14 cellular contexts compared by ENCODE assay signal in genomic region chr9:133862585-133863041, GRCh38.
DNase-seq lines count a peak whose midpoint lies in the region; ATAC-seq and TF ChIP-seq lines count a peak whose summit lies in the region.
"Had no signal": no experiment of that assay in that cellular context is flagged by ENCODE, and none has a peak within 500 bp of the region (broad histone marks: within the 10 kb centered on the region; RNA-seq: fewer than 3 reads in every experiment).

No MANE protein-coding gene starts in this region.

- 96% methylated on average over 25 of the region's 26 CpGs for WGBS in SK-N-SH (ENCODE audit: low lambda C conversion rate)

- CTCF ChIA-PET in naive thymus-derived CD4-positive, alpha-beta T cell (lab: Charles Lee) = no interaction called here
- CTCF ChIA-PET in activated naive CD4-positive, alpha-beta T cell treated with anti-CD3 and anti-CD28 coated beads for 36 hours (lab: Charles Lee) = no interaction called here
- CTCF ChIA-PET in SK-N-SH (lab: Yijun Ruan, JAX) = interaction anchor here (1.5 to 3.3 kb wide), 3 partner anchors 20 to 132 kb away, joined by 4 to 16 read pairs (median 4); no protein-coding TSS in a partner anchor

- H3K4me1 ChIP-seq in Peyer's patch (peaks cover 0 to 3% (median 0%) of the 10 kb centered on the region in 4 donors), SK-N-SH (ENCODE audit: control insufficient read depth in 1 of 2, insufficient read depth in 2 of 2, low read depth in 1 of 2, low read length in 1 of 2) (peaks cover 0 to 22% of the 10 kb centered on the region in 2 experiments; a peak in 1 of 4 replicates)
- H3K4me1 ChIP-seq in naive thymus-derived CD4-positive, alpha-beta T cell (ENCODE audit: control insufficient read depth in 2 of 2, insufficient read depth in 2 of 2, low read length in 2 of 2) = no peaks in the 10 kb centered on the region

- H3K79me2 ChIP-seq in SK-N-SH (ENCODE audit: insufficient read depth) = peaks cover 76% of the 10 kb centered on the region

- no peak for TF ChIP-seq EP300 in SK-N-SH (IDR thresholded peaks at IDR 0.05; ENCODE audit: borderline replicate concordance in 1 of 2, low read depth in 1 of 2, low read length in 1 of 2)

- no peaks in the 10 kb centered on the region for H3K9me3 ChIP-seq in Peyer's patch
- peaks cover 0 to 4% (median 0%) of the 10 kb centered on the region in 3 experiments for H3K9me3 ChIP-seq in naive thymus-derived CD4-positive, alpha-beta T cell (ENCODE audit: control insufficient read depth in 2 of 3, low read length in 3 of 3)
- H3K9me3 ChIP-seq in SK-N-SH = no peaks in the 10 kb centered on the region

- peak in 1 of 3 donors; percentile 61 for DNase-seq in Peyer's patch
- peak; percentile 54 for DNase-seq in globus pallidus (ENCODE audit: low spot score)
- DNase-seq in naive thymus-derived CD4-positive, alpha-beta T cell = no peak
- peak in 30 of 49 donors; percentile 16 to 70 (median 54) for DNase-seq in substantia nigra (lab: John Stamatoyannopoulos, UW)
- DNase-seq in chondrocyte (ENCODE audit: low spot score) = no peak
- no peak for DNase-seq in activated naive CD4-positive, alpha-beta T cell treated with anti-CD3 and anti-CD28 coated beads for 36 hours
- DNase-seq in NCI-H2196 (lab: John Stamatoyannopoulos, UW; ENCODE audit: unreplicated experiment) = no peak
- DNase-seq in SK-N-SH = no peak
- DNase-seq: activated CD4-positive, alpha-beta T cell treated with anti-CD3 and anti-CD28 coated beads, Interleukin-2, amount 50 U/mL, for 4 hours; amniotic stem cell; DMS 273 treated with DMSO at 0.1 percent for 48 hours; erythroblast; NCI-H2107; stimulated activated CD4-positive, alpha-beta T cell treated with anti-CD3 and anti-CD28 coated beads, Interleukin-2, amount 100 ng/mL, for 48 hours had no signal

- H3K4me3 ChIP-seq in Peyer's patch = peak overlapping the region in 2 of 4 donors; percentile 11 to 14
- H3K4me3 ChIP-seq in naive thymus-derived CD4-positive, alpha-beta T cell (ENCODE audit: low read length) = no peak overlapping the region
- H3K4me3 ChIP-seq in SK-N-SH (ENCODE audit: low read depth in 2 of 2, low read length in 1 of 2) = no peak overlapping the region

- no peak overlapping the region for H3K27ac Mint-ChIP-seq in naive thymus-derived CD4-positive, alpha-beta T cell
- no peak overlapping the region for H3K27ac Mint-ChIP-seq in chondrocyte (ENCODE audit: unreplicated experiment)
- no peak overlapping the region for H3K27ac Mint-ChIP-seq in activated naive CD4-positive, alpha-beta T cell treated with anti-CD3 and anti-CD28 coated beads for 36 hours

- TF ChIP-seq POLR2A in Peyer's patch (IDR thresholded peaks at IDR 0.05) = no peak

- H3K27me3 Mint-ChIP-seq in naive thymus-derived CD4-positive, alpha-beta T cell = peaks cover 0 to 4% (median 0%) of the 10 kb centered on the region in 5 donors
- H3K27me3 Mint-ChIP-seq in chondrocyte (ENCODE audit: low read depth) = no peaks in the 10 kb centered on the region
- no peaks in the 10 kb centered on the region for H3K27me3 Mint-ChIP-seq in activated naive CD4-positive, alpha-beta T cell treated with anti-CD3 and anti-CD28 coated beads for 36 hours (ENCODE audit: low read depth)

- TF ChIP-seq CTCF in Peyer's patch (IDR thresholded peaks at IDR 0.05) (no peak), chondrocyte (IDR thresholded peaks at IDR 0.05) (no peak), SK-N-SH (IDR thresholded peaks at IDR 0.05) (no peak)

- H3K9ac ChIP-seq in SK-N-SH = no peak overlapping the region

- H3K27ac ChIP-seq in Peyer's patch (peak overlapping the region; percentile 22 to 73 (median 60)), substantia nigra (ENCODE audit: low read depth, low read length, poor library complexity, severe bottlenecking) (peak overlapping the region; percentile 42), SK-N-SH (ENCODE audit: low read depth in 2 of 2, low read length in 1 of 2) (no peak overlapping the region; a peak in 1 of 4 replicates)
- no peak overlapping the region for H3K27ac ChIP-seq in naive thymus-derived CD4-positive, alpha-beta T cell (ENCODE audit: low read depth, low read length)

- H3K36me3 Mint-ChIP-seq in naive thymus-derived CD4-positive, alpha-beta T cell = peaks cover 0 to 8% (median 6%) of the 10 kb centered on the region in 5 donors
- peaks cover 7% of the 10 kb centered on the region for H3K36me3 Mint-ChIP-seq in chondrocyte (ENCODE audit: low read depth)
- H3K36me3 Mint-ChIP-seq in activated naive CD4-positive, alpha-beta T cell treated with anti-CD3 and anti-CD28 coated beads for 36 hours (ENCODE audit: low read depth) = no peaks in the 10 kb centered on the region

- peaks cover 17% of the 10 kb centered on the region for H4K20me1 ChIP-seq in SK-N-SH (ENCODE audit: insufficient read depth)

- peaks cover 0 to 14% (median 0%) of the 10 kb centered on the region in 3 donors for H3K36me3 ChIP-seq in Peyer's patch
- H3K36me3 ChIP-seq in naive thymus-derived CD4-positive, alpha-beta T cell (ENCODE audit: control insufficient read depth in 2 of 3, insufficient read depth in 3 of 3, low read length in 3 of 3) = no peaks in the 10 kb centered on the region
- no peaks in the 10 kb centered on the region for H3K36me3 ChIP-seq in SK-N-SH (replicated peaks in 1 of 2; ENCODE audit: control insufficient read depth in 1 of 2, insufficient read depth in 2 of 2, low read length in 1 of 2)

- intact Hi-C loops in naive thymus-derived CD4-positive, alpha-beta T cell (cut with micrococcal nuclease) = no loop called here
- intact Hi-C loops in activated naive CD4-positive, alpha-beta T cell treated with anti-CD3 and anti-CD28 coated beads for 36 hours (cut with micrococcal nuclease) = no loop called here

- H3K27me3 ChIP-seq in Peyer's patch (no peaks in the 10 kb centered on the region), SK-N-SH (ENCODE audit: insufficient read depth) (no peaks in the 10 kb centered on the region)
- no peaks in the 10 kb centered on the region for H3K27me3 ChIP-seq in naive thymus-derived CD4-positive, alpha-beta T cell (ENCODE audit: control insufficient read depth in 2 of 2, insufficient read depth in 2 of 2, low read length in 2 of 2)

- H3K4me3 Mint-ChIP-seq in naive thymus-derived CD4-positive, alpha-beta T cell = peak overlapping the region in 1 of 10 donors; percentile 47
- no peak overlapping the region for H3K4me3 Mint-ChIP-seq in chondrocyte (ENCODE audit: unreplicated experiment)
- H3K4me3 Mint-ChIP-seq in activated naive CD4-positive, alpha-beta T cell treated with anti-CD3 and anti-CD28 coated beads for 36 hours = no peak overlapping the region

- peak; percentile 86 for ATAC-seq in naive thymus-derived CD4-positive, alpha-beta T cell

- H3K4me2 ChIP-seq in SK-N-SH = no peak overlapping the region

- no peak for TF ChIP-seq RAD21 in SK-N-SH (IDR thresholded peaks at IDR 0.05; ENCODE audit: low read length)

- peaks cover 0 to 8% (median 4%) of the 10 kb centered on the region in 7 donors for H3K4me1 Mint-ChIP-seq in naive thymus-derived CD4-positive, alpha-beta T cell
- peaks cover 20% of the 10 kb centered on the region for H3K4me1 Mint-ChIP-seq in chondrocyte (ENCODE audit: low read depth)
- H3K4me1 Mint-ChIP-seq in activated naive CD4-positive, alpha-beta T cell treated with anti-CD3 and anti-CD28 coated beads for 36 hours (ENCODE audit: low read depth) = no peaks in the 10 kb centered on the region

- no peaks in the 10 kb centered on the region for H3K9me2 ChIP-seq in SK-N-SH

- POLR2A ChIA-PET in naive thymus-derived CD4-positive, alpha-beta T cell (lab: Charles Lee) = no interaction called here
- POLR2A ChIA-PET in SK-N-SH (lab: Yijun Ruan, JAX) = no interaction called here

- no peak overlapping the region for H2AFZ ChIP-seq in SK-N-SH (ENCODE audit: low read depth)

- H3K9me3 Mint-ChIP-seq in naive thymus-derived CD4-positive, alpha-beta T cell = peaks cover 4 to 15% (median 9%) of the 10 kb centered on the region in 11 donors
- H3K9me3 Mint-ChIP-seq in chondrocyte (ENCODE audit: low read depth) = peaks cover 8% of the 10 kb centered on the region
- H3K9me3 Mint-ChIP-seq in activated naive CD4-positive, alpha-beta T cell treated with anti-CD3 and anti-CD28 coated beads for 36 hours = peaks cover 7% of the 10 kb centered on the region

- peaks cover 3% of the 10 kb centered on the region for H3F3A ChIP-seq in SK-N-SH (replicated peaks; ENCODE audit: insufficient read depth)

TF ChIP-seq in SK-N-SH, 30 proteins besides CTCF, POLR2A, EP300 and RAD21 (continues in another document):
- no peak for TF ChIP-seq FOSL2 (IDR thresholded peaks at IDR 0.05; ENCODE audit: borderline replicate concordance, low read depth)
- TF ChIP-seq RXRA (IDR thresholded peaks at IDR 0.05; ENCODE audit: borderline replicate concordance, low read depth) = no peak
- TF ChIP-seq GABPA (IDR thresholded peaks at IDR 0.05; ENCODE audit: low read depth) = no peak
- TF ChIP-seq TCF12 (IDR thresholded peaks at IDR 0.05) = no peak
- TF ChIP-seq NRF1 (IDR thresholded peaks at IDR 0.05; ENCODE audit: low read depth, low read length) = no peak
- TF ChIP-seq ELF1 (IDR thresholded peaks at IDR 0.05) = no peak
- TF ChIP-seq RFX5 (IDR thresholded peaks at IDR 0.05; ENCODE audit: low read length) = no peak
- TF ChIP-seq, protein P1, sequence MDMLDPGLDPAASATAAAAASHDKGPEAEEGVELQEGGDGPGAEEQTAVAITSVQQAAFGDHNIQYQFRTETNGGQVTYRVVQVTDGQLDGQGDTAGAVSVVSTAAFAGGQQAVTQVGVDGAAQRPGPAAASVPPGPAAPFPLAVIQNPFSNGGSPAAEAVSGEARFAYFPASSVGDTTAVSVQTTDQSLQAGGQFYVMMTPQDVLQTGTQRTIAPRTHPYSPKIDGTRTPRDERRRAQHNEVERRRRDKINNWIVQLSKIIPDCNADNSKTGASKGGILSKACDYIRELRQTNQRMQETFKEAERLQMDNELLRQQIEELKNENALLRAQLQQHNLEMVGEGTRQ (IDR thresholded peaks at IDR 0.05; ENCODE audit: borderline replicate concordance, low read depth, low read length) = no peak
- TF ChIP-seq FOXM1 (IDR thresholded peaks at IDR 0.05; ENCODE audit: low read depth) = no peak
- TF ChIP-seq, protein P2, sequence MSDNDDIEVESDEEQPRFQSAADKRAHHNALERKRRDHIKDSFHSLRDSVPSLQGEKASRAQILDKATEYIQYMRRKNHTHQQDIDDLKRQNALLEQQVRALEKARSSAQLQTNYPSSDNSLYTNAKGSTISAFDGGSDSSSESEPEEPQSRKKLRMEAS (IDR thresholded peaks at IDR 0.05; ENCODE audit: low read depth) = no peak
- TF ChIP-seq SMC3 (IDR thresholded peaks at IDR 0.05; ENCODE audit: low read depth, low read length) = no peak
- no peak for TF ChIP-seq JUND (IDR thresholded peaks at IDR 0.05)
- no peak for TF ChIP-seq MXI1 (IDR thresholded peaks at IDR 0.05; ENCODE audit: low read depth, low read length)
- TF ChIP-seq FOXJ3 (CRISPR knock-in tag; IDR thresholded peaks at IDR 0.05) = no peak

Comparison
In these comparisons a context has a peak if more than half of its experiments do, and no peak if none do; other contexts are left out.
1. DNase-seq: peak in globus pallidus (single experiment) and substantia nigra (30 of 49); none in naive thymus-derived CD4-positive, alpha-beta T cell (0 of 9), chondrocyte (single experiment), activated naive CD4-positive, alpha-beta T cell treated with anti-CD3 and anti-CD28 coated beads for 36 hours (single experiment), NCI-H2196 (single experiment) and SK-N-SH (single experiment).
2. H3K27ac ChIP-seq: peak in Peyer's patch (4 of 4) and substantia nigra (single experiment); none in naive thymus-derived CD4-positive, alpha-beta T cell (single experiment) and SK-N-SH (0 of 2).